22 cellular contexts compared by ENCODE assay signal in genomic region chr2:133657591-133657990, GRCh38.
A peak's percentile ranks its signal among the peaks of the same experiment; 100 is the strongest.
DNase-seq lines count a peak whose midpoint lies in the region; FAIRE-seq and TF ChIP-seq lines count a peak whose summit lies in the region.
"Had no signal": no experiment of that assay in that cellular context is flagged by ENCODE, and none has a peak within 500 bp of the region (broad histone marks: within the 10 kb centered on the region; RNA-seq: fewer than 3 reads in every experiment).

No MANE protein-coding gene starts in this region.

- no peaks in the 10 kb centered on the region for H3K36me3 ChIP-seq in ACC112 (ENCODE audit: insufficient read depth, low read length)
- no peaks in the 10 kb centered on the region for H3K36me3 ChIP-seq in NT2/D1 (ENCODE audit: insufficient read depth, insufficient read length, low read length)
- no peaks in the 10 kb centered on the region for H3K36me3 ChIP-seq in H1 (ENCODE audit: control insufficient read depth in 2 of 4, insufficient read depth in 4 of 4, low read length in 3 of 4)
- no peaks in the 10 kb centered on the region for H3K36me3 ChIP-seq in mesodermal cell (ENCODE audit: control insufficient read depth, insufficient read depth, low read length)
- H3K36me3 ChIP-seq: BLaER1 treated with 17β-estradiol and CSF1 and Interleukin-3, amounts not matched to agents 10 nM and 100 nM; vagina had no signal

- no peak overlapping the region for H2AFZ ChIP-seq in ACC112 (ENCODE audit: low read length, unreplicated experiment)
- no peak overlapping the region for H2AFZ ChIP-seq in H1 (ENCODE audit: low read length)

- TF ChIP-seq EP300 in H1 (IDR thresholded peaks at IDR 0.05; ENCODE audit: borderline replicate concordance in 1 of 2, low read depth in 2 of 2, low read length in 2 of 2) = no peak

- H3K79me2 ChIP-seq in ACC112 (ENCODE audit: control insufficient read depth, insufficient read depth, low read length, unreplicated experiment) (no peaks in the 10 kb centered on the region), H1 (ENCODE audit: control insufficient read depth in 1 of 2, insufficient read depth in 2 of 2, low read length in 2 of 2) (no peaks in the 10 kb centered on the region)

- H3K14ac ChIP-seq in H1 (ENCODE audit: insufficient read length) = no peak overlapping the region

- FAIRE-seq in H1 (lab: Jason Lieb, UNC) = no peak
- FAIRE-seq: A204.1, K562, kidney had no signal

- H3K27ac ChIP-seq in ACC112 (ENCODE audit: low read depth, low read length) (peak overlapping the region; percentile 9; the same call in 1 of the 2 replicates), H1 (ENCODE audit: low read depth, low read length) (no peak overlapping the region), mesodermal cell (ENCODE audit: low read depth, low read length, severe bottlenecking) (peak overlapping the region; percentile 78)
- H3K27ac ChIP-seq: BLaER1 treated with 17β-estradiol and CSF1 and Interleukin-3, amounts not matched to agents 10 nM and 100 nM; vagina had no signal

- no peak overlapping the region for H2BK20ac ChIP-seq in H1 (ENCODE audit: low read length)

- CTCF ChIA-PET in H1 (lab: Charles Lee; ENCODE audit: partially characterized antibody) = interaction anchor here (2.3 kb wide), 1 partner anchor 138 kb away, joined by 5 read pairs; no protein-coding TSS in a partner anchor

- no peak overlapping the region for H3K4ac ChIP-seq in H1 (replicated peaks; ENCODE audit: insufficient read length, low read depth, low read length)

- H3K4me2 ChIP-seq in H1 (ENCODE audit: insufficient read depth in 1 of 2, low read depth in 2 of 2, low read length in 2 of 2) = no peak overlapping the region
- H3K4me2 ChIP-seq: BLaER1 treated with 17β-estradiol and CSF1 and Interleukin-3, amounts not matched to agents 10 nM and 100 nM had no signal

- no peaks in the 10 kb centered on the region for H3K79me1 ChIP-seq in H1 (ENCODE audit: low read depth, low read length)

- H3K23ac ChIP-seq in H1 (ENCODE audit: insufficient read length) = no peak overlapping the region

- DNase-seq in NT2/D1 (ENCODE audit: low read depth, low spot score) (peak; percentile 74), H1 (ENCODE audit: low read depth in 1 of 2, low spot score in 2 of 2) (no peak), DMS153 (lab: John Stamatoyannopoulos, UW) (no peak), NCI-H2107 treated with DMSO at 0.1 percent for 48 hours (lab: John Stamatoyannopoulos, UW; ENCODE audit: unreplicated experiment) (no peak)
- no peak for DNase-seq in activated naive CD4-positive, alpha-beta T cell treated with anti-CD3 and anti-CD28 coated beads, Interleukin-2, amount 50 U/mL, for 16 hours
- DNase-seq in activated CD4-positive, alpha-beta T cell treated with anti-CD3 and anti-CD28 coated beads, Interleukin-2, amount 50 U/mL, for 1 hour = no peak
- DNase-seq: activated CD4-positive, alpha-beta T cell treated with anti-CD3 and anti-CD28 coated beads for 1 hour; activated naive CD8-positive, alpha-beta T cell treated with anti-CD3 and anti-CD28 coated beads, Interleukin-2, amount 50 U/mL, for 24 hours; central memory CD4-positive, alpha-beta T cell; effector memory CD4-positive, alpha-beta T cell; kidney; MV-4-11; NCI-H187; NCI-H2227 treated with DMSO at 0.1 percent for 48 hours; NCI-H82; stimulated activated CD4-positive, alpha-beta T cell treated with anti-CD3 and anti-CD28 coated beads, Interleukin-12 subunit alpha, Interleukin-12 subunit beta, amount 100 ng/mL, for 4 hours had no signal

- no peak overlapping the region for H3K4me3 ChIP-seq in ACC112 (ENCODE audit: low read depth, low read length)
- no peak overlapping the region for H3K4me3 ChIP-seq in NT2/D1 (ENCODE audit: insufficient read length, low read depth)
- H3K4me3 ChIP-seq in H1 (ENCODE audit: extremely low read depth in 1 of 4, insufficient read depth in 2 of 4, low read depth in 3 of 4, low read length in 4 of 4) = no peak overlapping the region
- no peak overlapping the region for H3K4me3 ChIP-seq in mesodermal cell (ENCODE audit: extremely low read depth, insufficient read depth, low read length, poor library complexity, severe bottlenecking)
- H3K4me3 ChIP-seq: BLaER1 treated with 17β-estradiol and CSF1 and Interleukin-3, amounts not matched to agents 10 nM and 100 nM; K562; vagina had no signal

- POLR2A ChIA-PET in H1 (lab: Charles Lee; ENCODE audit: partially characterized antibody) = interaction anchor here (1.5 kb wide), 1 partner anchor 17 kb away, joined by 3 read pairs; no protein-coding TSS in a partner anchor

- no peaks in the 10 kb centered on the region for H3K23me2 ChIP-seq in H1 (ENCODE audit: low read depth, low read length)

- peaks cover 12% of the 10 kb centered on the region for H3K4me1 ChIP-seq in ACC112 (ENCODE audit: control insufficient read depth, insufficient read depth, low read length, unreplicated experiment)
- H3K4me1 ChIP-seq in NT2/D1 (ENCODE audit: insufficient read depth, insufficient read length) = no peaks in the 10 kb centered on the region
- peaks cover 0 to 6% (median 2%) of the 10 kb centered on the region in 4 experiments; a peak in 1 of 7 replicates for H3K4me1 ChIP-seq in H1 (replicated peaks in 1 of 4; ENCODE audit: control insufficient read depth in 3 of 4, insufficient read depth in 4 of 4, low read length in 3 of 4)
- H3K4me1 ChIP-seq in mesodermal cell (ENCODE audit: control insufficient read depth, insufficient read depth, low read length, poor library complexity, severe bottlenecking) = peaks cover 21% of the 10 kb centered on the region

- TF ChIP-seq CTCF in H1 (IDR thresholded peaks at IDR 0.05; ENCODE audit: control extremely low read depth in 1 of 3, insufficient read depth in 1 of 3, low read depth in 1 of 3, low read length in 3 of 3) = no peak

- H4K20me1 ChIP-seq in H1 (replicated peaks in 1 of 2; ENCODE audit: control insufficient read depth in 1 of 2, insufficient read depth in 2 of 2, low read length in 2 of 2) = no peaks in the 10 kb centered on the region
- H4K20me1 ChIP-seq: BLaER1 treated with 17β-estradiol and CSF1 and Interleukin-3, amounts not matched to agents 10 nM and 100 nM had no signal

- no peak overlapping the region for H3K18ac ChIP-seq in H1 (ENCODE audit: extremely low read depth, low read length)

- H2BK5ac ChIP-seq in H1 (ENCODE audit: low read depth, low read length) = no peak overlapping the region

- H2BK12ac ChIP-seq in H1 (ENCODE audit: low read depth, low read length) = no peak overlapping the region

- WGBS in H1 (ENCODE audit: extremely low coverage in 1 of 2, insufficient coverage in 1 of 2, insufficient read length in 1 of 2, insufficient replicate concordance in 2 of 2, low coverage in 1 of 2, low lambda C conversion rate in 2 of 2, missing lambda C conversion rate in 1 of 2), 2 experiments = 92% methylated on average over 6 of the region's 6 CpGs; no CpG with 5 or more reads in 1 of the 2 experiments
- 79 to 89% methylated on average over 5 to 6 of the region's 6 CpGs for WGBS in mesodermal cell (ENCODE audit: insufficient coverage in 2 of 2), 2 experiments

- H4K91ac ChIP-seq in H1 (replicated peaks; ENCODE audit: insufficient read length, low read length) = no peak overlapping the region

- no peak overlapping the region for H2BK15ac ChIP-seq in H1 (ENCODE audit: low read length)

- no peak for TF ChIP-seq POLR2A in H1 (IDR thresholded peaks at IDR 0.05; ENCODE audit: control extremely low read depth in 1 of 2, low read depth in 2 of 2, low read length in 2 of 2)

- H3K56ac ChIP-seq in H1 (replicated peaks; ENCODE audit: insufficient read length, low read depth, low read length) = no peak overlapping the region

- TF ChIP-seq RAD21 in H1 (IDR thresholded peaks at IDR 0.05 in 1 of 2, conservative IDR thresholded peaks at IDR 0.05 in 1 of 2; ENCODE audit: low read depth in 2 of 2, low read length in 2 of 2) = no peak

- H4K8ac ChIP-seq in H1 (ENCODE audit: extremely low read depth, insufficient read depth, low read length) = no peak overlapping the region

- no peak overlapping the region for H2AK5ac ChIP-seq in H1 (ENCODE audit: low read depth, low read length)

- H2BK120ac ChIP-seq in H1 (replicated peaks; ENCODE audit: low read depth, low read length) = no peak overlapping the region

- no peak overlapping the region for H4K5ac ChIP-seq in H1 (ENCODE audit: insufficient read length, low read depth, low read length)

- H3K27me3 ChIP-seq in ACC112 (ENCODE audit: insufficient read depth, low read length) (no peaks in the 10 kb centered on the region), NT2/D1 (ENCODE audit: insufficient read depth, insufficient read length) (no peaks in the 10 kb centered on the region), H1 (replicated peaks in 1 of 4; ENCODE audit: control insufficient read depth in 3 of 4, extremely low read depth in 1 of 4, insufficient read depth in 3 of 4, low read length in 3 of 4) (no peaks in the 10 kb centered on the region)
- H3K27me3 ChIP-seq: BLaER1 treated with 17β-estradiol and CSF1 and Interleukin-3, amounts not matched to agents 10 nM and 100 nM; vagina had no signal

- H3K9ac ChIP-seq in NT2/D1 (ENCODE audit: insufficient read length, low read depth) = no peak overlapping the region
- H3K9ac ChIP-seq in H1 (replicated peaks in 1 of 4; ENCODE audit: extremely low read depth in 1 of 4, low read depth in 3 of 4, low read length in 3 of 4) = no peak overlapping the region
- H3K9ac ChIP-seq: BLaER1 treated with 17β-estradiol and CSF1 and Interleukin-3, amounts not matched to agents 10 nM and 100 nM had no signal

- H3K9me3 ChIP-seq in NT2/D1 (ENCODE audit: insufficient read depth, low read length) (no peaks in the 10 kb centered on the region), H1 (ENCODE audit: insufficient read depth in 2 of 2, low read depth in 1 of 2, low read length in 1 of 2) (no peaks in the 10 kb centered on the region), mesodermal cell (ENCODE audit: control insufficient read depth, low read length) (no peaks in the 10 kb centered on the region)
- H3K9me3 ChIP-seq: vagina had no signal

TF ChIP-seq in H1, 55 proteins besides CTCF, POLR2A, EP300 and RAD21:
- TF ChIP-seq JUND (IDR thresholded peaks at IDR 0.05; ENCODE audit: low read length) (peak; percentile 54; the same call in 1 of the 2 replicates), SP4 (IDR thresholded peaks at IDR 0.05; ENCODE audit: low read length) (no peak), KDM4A (IDR thresholded peaks at IDR 0.05; ENCODE audit: low read depth, low read length, severe bottlenecking) (no peak)
